1 cellular context compared by ENCODE assay signal in genomic region chr16:47143329-47143676, GRCh38.
A peak's percentile ranks its signal among the peaks of the same experiment; 100 is the strongest.
TF ChIP-seq lines count a peak whose summit lies in the region.

No MANE protein-coding gene starts in this region.

TF ChIP-seq in GM12878, 131 proteins besides CTCF, POLR2A, EP300 and RAD21 (continued from another document):
- TF ChIP-seq BCLAF1 (IDR thresholded peaks at IDR 0.05) (no peak), RB1 (IDR thresholded peaks at IDR 0.05; ENCODE audit: borderline replicate concordance) (0 out of 2 replicates have a peak, but pooled peaks have one; percentile 85), FOXK2 (IDR thresholded peaks at IDR 0.05) (no peak), SP1 (IDR thresholded peaks at IDR 0.05; ENCODE audit: low read depth, low read length) (no peak), POLR2AphosphoS2 (IDR thresholded peaks at IDR 0.05; ENCODE audit: low read depth, low read length) (no peak), SMARCA5 (IDR thresholded peaks at IDR 0.05) (peak; percentile 97)
